ENCODE assay signal across 24 cellular contexts in the genomic region with DNA sequence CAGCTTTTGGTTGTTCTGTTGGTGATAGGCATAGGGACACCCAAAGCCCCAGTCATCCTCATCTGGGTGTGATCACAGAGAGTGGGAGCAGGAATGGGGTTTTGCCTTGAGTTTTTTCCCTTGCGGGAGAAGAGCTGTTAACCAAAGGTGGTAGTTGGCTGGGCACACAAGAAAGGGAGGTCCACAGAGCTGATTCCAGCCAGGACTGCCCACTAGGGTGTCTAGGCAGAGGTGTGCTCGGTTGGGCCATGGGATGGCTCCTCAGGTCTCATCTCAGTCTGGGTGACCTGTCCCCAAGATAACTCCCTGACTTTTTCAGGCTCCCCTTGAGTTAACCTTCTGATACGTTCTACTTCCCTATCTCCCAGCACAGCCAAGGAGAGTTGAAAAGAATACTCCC.
"Had no signal": no experiment of that assay in that cellular context is flagged by ENCODE, and none has a peak within 500 bp of the region (broad histone marks: within the 10 kb centered on the region; RNA-seq: fewer than 3 reads in every experiment).

No MANE protein-coding gene starts in this region.

- DNase-seq: activated CD4-positive, alpha-beta T cell treated with anti-CD3 and anti-CD28 coated beads for 1 hour; activated effector memory CD4-positive, alpha-beta T cell treated with Interleukin-2 at 50 U/mL for 16 hours; activated naive CD4-positive, alpha-beta T cell treated with anti-CD3 and anti-CD28 coated beads, Interleukin-2, amount 10 ng/mL, durations not matched to agents 7 days and 5 days; activated T-cell treated with anti-CD3 and anti-CD28 coated beads, Interleukin-2, amount 50 U/mL, for 4 hours; colonic mucosa; heart right ventricle; islet precursor cell; left colon; pancreas; psoas muscle; spleen; stimulated activated CD4-positive, alpha-beta T cell treated with anti-CD3 and anti-CD28 coated beads, Interleukin-4, amount 100 ng/mL, for 1 hour; T-helper 9 cell; upper lobe of right lung had no signal

- H3K27ac ChIP-seq: ascending aorta, colonic mucosa, epithelial cell of prostate, heart right ventricle, neutrophil, pancreas, psoas muscle, right atrium auricular region, SJSA1, spleen, thoracic aorta, upper lobe of right lung had no signal

- H3K4me1 Mint-ChIP-seq: activated naive CD4-positive, alpha-beta T cell treated with anti-CD3 and anti-CD28 coated beads, Interleukin-2, amount 10 ng/mL, durations not matched to agents 7 days and 5 days; central memory CD8-positive, alpha-beta T cell; memory B cell; nephron had no signal

- H3K9me3 Mint-ChIP-seq: activated CD4-positive, alpha-beta memory T cell treated with anti-CD3 and anti-CD28 coated beads for 36 hours; activated naive CD4-positive, alpha-beta T cell treated with anti-CD3 and anti-CD28 coated beads, Interleukin-2, amount 10 ng/mL, durations not matched to agents 7 days and 5 days; activated T-cell treated with anti-CD3 and anti-CD28 coated beads, Interleukin-2, amount 50 U/mL, for 4 hours; central memory CD8-positive, alpha-beta T cell; memory B cell; nephron had no signal

- H3K4me3 Mint-ChIP-seq: activated CD4-positive, alpha-beta memory T cell treated with anti-CD3 and anti-CD28 coated beads for 36 hours; activated naive CD4-positive, alpha-beta T cell treated with anti-CD3 and anti-CD28 coated beads, Interleukin-2, amount 10 ng/mL, durations not matched to agents 7 days and 5 days; activated T-cell treated with anti-CD3 and anti-CD28 coated beads, Interleukin-2, amount 50 U/mL, for 4 hours; central memory CD8-positive, alpha-beta T cell; memory B cell; nephron had no signal

- H3K27me3 Mint-ChIP-seq: activated CD4-positive, alpha-beta memory T cell treated with anti-CD3 and anti-CD28 coated beads for 36 hours; activated naive CD4-positive, alpha-beta T cell treated with anti-CD3 and anti-CD28 coated beads, Interleukin-2, amount 10 ng/mL, durations not matched to agents 7 days and 5 days; central memory CD8-positive, alpha-beta T cell; memory B cell had no signal

- H3K27ac Mint-ChIP-seq: activated CD4-positive, alpha-beta memory T cell treated with anti-CD3 and anti-CD28 coated beads for 36 hours; activated naive CD4-positive, alpha-beta T cell treated with anti-CD3 and anti-CD28 coated beads, Interleukin-2, amount 10 ng/mL, durations not matched to agents 7 days and 5 days; memory B cell; nephron had no signal

- H3K27me3 ChIP-seq: ascending aorta, colonic mucosa, heart right ventricle, neutrophil, pancreas, right atrium auricular region, SJSA1, spleen, upper lobe of right lung had no signal

- H3K4me3 ChIP-seq: ascending aorta, colonic mucosa, heart right ventricle, pancreas, psoas muscle, right atrium auricular region, SJSA1, spleen, thoracic aorta, upper lobe of right lung had no signal
